In genomic region chr15:42495361-42496212, GRCh38 we compare ENCODE assay signal across 8 cellular contexts. TPM values are rescaled to one million over a fixed set of nuclear protein-coding genes. Genes with fewer than 3 reads are reported as not detected.
DNase-seq lines count a peak whose midpoint lies in the region; ATAC-seq, FAIRE-seq and TF ChIP-seq lines count a peak whose summit lies in the region.

SNAP23 (plus strand) TSS chr15:42495634; CDS start chr15:42511847, 16,213 bp downstream.

- H3K4me1 ChIP-seq in pancreas (peaks cover 0 to 25% (median 12%) of the 10 kb centered on the region in 3 donors), thyroid gland (peaks cover 39 to 46% of the 10 kb centered on the region in 2 donors)

- no peaks in the 10 kb centered on the region for H3K36me3 ChIP-seq in pancreas
- no peaks in the 10 kb centered on the region for H3K36me3 ChIP-seq in thyroid gland

- FAIRE-seq in pancreas (lab: Jason Lieb, UNC), result no peak

- TF ChIP-seq CTCF in GM10266 (IDR thresholded peaks at IDR 0.05; ENCODE audit: control insufficient read depth, insufficient read depth, low read depth, missing control alignments) (no peak), pancreas (IDR thresholded peaks at IDR 0.05) (no peak), thyroid gland (IDR thresholded peaks at IDR 0.05) (no peak)

- H3K9me3 Mint-ChIP-seq in activated naive CD8-positive, alpha-beta T cell treated with anti-CD3 and anti-CD28 coated beads, Interleukin-2, amount 50 U/mL, for 24 hours, result no peaks in the 10 kb centered on the region

- peak; percentile 90 for DNase-seq in GM10266 (ENCODE audit: extremely low spot score)
- peak; percentile 64 to 81 (median 69) for DNase-seq in NCI-H1417 (lab: John Stamatoyannopoulos, UW)
- DNase-seq in SW480 (ENCODE audit: low spot score), result peak; percentile 89
- peak; percentile 86 for DNase-seq in activated naive CD8-positive, alpha-beta T cell treated with anti-CD3 and anti-CD28 coated beads, Interleukin-2, amount 50 U/mL, for 24 hours
- DNase-seq in Right ventricle myocardium superior, result peak; percentile 96
- DNase-seq in pancreas, result peak; percentile 91 to 97 (median 94)
- peak; percentile 95 for DNase-seq in thyroid gland

- H3K27ac Mint-ChIP-seq in activated naive CD8-positive, alpha-beta T cell treated with anti-CD3 and anti-CD28 coated beads, Interleukin-2, amount 50 U/mL, for 24 hours, result peak within 1 kb of the TSS; percentile 91

- H3K27ac ChIP-seq in pancreas (peak within 1 kb of the TSS; percentile 74 to 99 (median 86)), thyroid gland (peak within 1 kb of the TSS; percentile 77 to 92 (median 83))

- H3K27me3 ChIP-seq in pancreas (no peaks in the 10 kb centered on the region), thyroid gland (no peaks in the 10 kb centered on the region)

- intact Hi-C loops in Right ventricle myocardium superior (cut with DNase I) (no loop called here), pancreas (cut with DNase I) (no loop called here), thyroid gland (cut with DNase I) (no loop called here)

- no peaks in the 10 kb centered on the region for H3K27me3 Mint-ChIP-seq in activated naive CD8-positive, alpha-beta T cell treated with anti-CD3 and anti-CD28 coated beads, Interleukin-2, amount 50 U/mL, for 24 hours

- peaks cover 5% of the 10 kb centered on the region for H3K36me3 Mint-ChIP-seq in activated naive CD8-positive, alpha-beta T cell treated with anti-CD3 and anti-CD28 coated beads, Interleukin-2, amount 50 U/mL, for 24 hours (ENCODE audit: low read depth)

- H3K4me3 Mint-ChIP-seq in activated naive CD8-positive, alpha-beta T cell treated with anti-CD3 and anti-CD28 coated beads, Interleukin-2, amount 50 U/mL, for 24 hours, result peak within 1 kb of the TSS; percentile 97

- ATAC-seq in HG02759 (IDR thresholded peaks at IDR 0.05; ENCODE audit: unreplicated experiment) (peak; percentile 82), Right ventricle myocardium superior (ENCODE audit: poor library complexity) (peak; percentile 95), pancreas (peak; percentile 89 to 96 (median 92))
- ATAC-seq in activated naive CD8-positive, alpha-beta T cell treated with anti-CD3 and anti-CD28 coated beads, Interleukin-2, amount 50 U/mL, for 24 hours, result peak; percentile 96

- H3K4me3 ChIP-seq in pancreas (peak within 1 kb of the TSS; percentile 19 to 77 (median 58)), thyroid gland (replicated peaks in 1 of 3) (peak within 1 kb of the TSS; percentile 2 to 64 (median 50))

- 1% methylated on average over 43 of the region's 43 CpGs for WGBS in pancreas, 2 donors
- 1% methylated on average over 28 to 42 of the region's 43 CpGs for WGBS in thyroid gland, 2 donors

- H3K9me3 ChIP-seq in pancreas (no peaks in the 10 kb centered on the region), thyroid gland (no peaks in the 10 kb centered on the region)

- H3K4me1 Mint-ChIP-seq in activated naive CD8-positive, alpha-beta T cell treated with anti-CD3 and anti-CD28 coated beads, Interleukin-2, amount 50 U/mL, for 24 hours, result peaks cover 71% of the 10 kb centered on the region

- peak in 1 of 2 donors; percentile 94 for TF ChIP-seq POLR2A in thyroid gland (IDR thresholded peaks at IDR 0.05)

RNA-seq across cellular contexts. Expression of gene SNAP23, which starts in this region (rescaled TPM):
- total RNA-seq in Right ventricle myocardium superior (21.2 TPM), pancreas (10 to 100 TPM; 14.2 to 39.4 (median 19.6) TPM), thyroid gland (10 to 100 TPM; 55.7 to 76.9 (median 69.6) TPM)
- polyA plus RNA-seq in pancreas, result 10 to 100 TPM; 20.5 to 22.0 TPM

Comparison
In these comparisons a context has a peak if more than half of its experiments do, and no peak if none do; other contexts are left out.
1. Peak in every context shown above with its lines: DNase-seq, ATAC-seq, H3K4me3 ChIP-seq and H3K27ac ChIP-seq.